ENCODE assay signal across 22 cellular contexts in the genomic region with DNA sequence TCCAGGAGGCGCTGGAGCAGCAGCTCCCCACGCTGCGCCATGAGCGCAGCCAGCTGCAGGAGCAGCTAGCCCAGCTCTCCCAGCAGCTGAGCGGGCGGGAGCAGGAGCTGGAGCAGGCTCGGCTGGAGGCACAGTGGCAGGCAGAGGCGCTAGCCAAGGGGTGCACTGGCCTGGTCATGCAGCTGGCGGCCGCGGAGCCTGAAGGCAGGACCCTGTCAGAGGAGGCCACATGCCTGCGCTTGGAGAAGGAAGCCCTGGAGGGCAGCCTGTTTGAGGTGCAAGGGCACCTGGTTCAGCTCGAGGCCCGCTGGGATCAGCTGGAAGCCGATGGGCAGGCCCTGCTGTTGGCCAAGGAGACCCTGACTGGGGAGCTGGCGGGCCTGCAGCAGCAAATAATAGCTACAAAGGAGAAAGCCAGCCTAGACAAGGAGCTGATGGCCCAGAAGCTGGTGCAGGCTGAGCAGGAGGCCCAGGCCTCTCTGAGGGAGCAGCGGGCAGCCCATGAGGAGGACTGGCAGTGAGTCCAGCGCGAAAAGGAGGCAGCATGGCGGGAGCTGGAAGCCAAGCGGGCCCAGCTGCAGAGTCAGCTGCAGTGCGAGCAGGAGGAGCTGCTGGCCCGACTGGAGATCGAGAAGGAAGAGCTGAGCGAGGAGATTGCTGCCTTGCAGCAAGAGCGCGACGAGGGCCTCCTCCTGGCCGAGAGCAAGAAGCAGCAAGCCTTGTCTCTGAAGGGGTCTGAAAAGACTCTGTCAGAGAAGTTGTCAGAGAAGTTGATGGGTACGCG. TPM values are rescaled to one million over a fixed set of nuclear protein-coding genes. Genes with fewer than 3 reads are reported as not detected.
"Had no signal": no experiment of that assay in that cellular context is flagged by ENCODE, and none has a peak within 500 bp of the region (broad histone marks: within the 10 kb centered on the region; RNA-seq: fewer than 3 reads in every experiment).

No MANE protein-coding gene starts in this region.

- H3K4me2 ChIP-seq: hepatocyte had no signal

- H3K9me3 ChIP-seq: esophagus muscularis mucosa, gastroesophageal sphincter, left lung, lower lobe of right lung, mucosa of descending colon had no signal

- DNase-seq: cortex of kidney; effector CD4-positive, alpha-beta T cell; effector memory CD4-positive, alpha-beta T cell; foreskin keratinocyte; heart left ventricle; hypothalamus; immature natural killer cell; islet precursor cell; left cardiac atrium; left ventricle myocardium superior; lower lobe of right lung; mesenchymal stem cell; mucosa of descending colon; naive B cell; naive thymus-derived CD8-positive, alpha-beta T cell had no signal

- H3K36me3 ChIP-seq: esophagus muscularis mucosa, gastroesophageal sphincter, heart left ventricle, left lung, lower lobe of right lung had no signal

- H3K4me1 ChIP-seq: esophagus muscularis mucosa, foreskin keratinocyte, gastroesophageal sphincter, heart left ventricle, left lung, lower lobe of right lung had no signal

- H3K79me2 ChIP-seq: hepatocyte had no signal

- ATAC-seq: foreskin keratinocyte; gastroesophageal sphincter; heart left ventricle; left cardiac atrium; left lung; left ventricle myocardium superior; mucosa of descending colon; naive thymus-derived CD8-positive, alpha-beta T cell had no signal

- H2AFZ ChIP-seq: hepatocyte had no signal

- FAIRE-seq: endothelial cell of umbilical vein, frontal cortex had no signal

- H3K27me3 ChIP-seq: esophagus muscularis mucosa, foreskin keratinocyte, hepatocyte, left lung had no signal

- H3K4me3 ChIP-seq: esophagus muscularis mucosa, gastroesophageal sphincter, heart left ventricle, hepatocyte, left lung, lower lobe of right lung, mucosa of descending colon had no signal

- H3K27ac ChIP-seq: esophagus muscularis mucosa, foreskin keratinocyte, gastroesophageal sphincter, heart left ventricle, hepatocyte, left lung, lower lobe of right lung had no signal

RNA-seq across cellular contexts. Expression of a gene that starts 13.6 kb away (rescaled TPM):
- total RNA-seq: fibroblast of villous mesenchyme had no signal
